ENCODE assay signal across 11 cellular contexts in genomic region chr12:104460973-104461693, GRCh38. TPM values are rescaled to one million over a fixed set of nuclear protein-coding genes. Genes with fewer than 3 reads are reported as not detected.
DNase-seq lines count a peak whose midpoint lies in the region; ATAC-seq and TF ChIP-seq lines count a peak whose summit lies in the region.
"Had no signal": no experiment of that assay in that cellular context is flagged by ENCODE, and none has a peak within 500 bp of the region (broad histone marks: within the 10 kb centered on the region; RNA-seq: fewer than 3 reads in every experiment).

No MANE protein-coding gene starts in this region.

- no peaks in the 10 kb centered on the region for H3K36me3 ChIP-seq in CD8-positive, alpha-beta memory T cell (ENCODE audit: insufficient read depth, low read length)
- peaks cover 0 to 15% (median 0%) of the 10 kb centered on the region in 3 experiments for H3K36me3 ChIP-seq in naive thymus-derived CD4-positive, alpha-beta T cell (ENCODE audit: control insufficient read depth in 2 of 3, insufficient read depth in 3 of 3, low read length in 3 of 3)
- H3K36me3 ChIP-seq in testis (ENCODE audit: low read depth, missing control alignments) = no peaks in the 10 kb centered on the region
- H3K36me3 ChIP-seq: brain microvascular endothelial cell had no signal

- no peaks in the 10 kb centered on the region for H3K9me3 ChIP-seq in CD8-positive, alpha-beta memory T cell (ENCODE audit: low read length)
- H3K9me3 ChIP-seq in naive thymus-derived CD4-positive, alpha-beta T cell (ENCODE audit: control insufficient read depth in 2 of 3, low read length in 3 of 3) = no peaks in the 10 kb centered on the region
- H3K9me3 ChIP-seq in testis = no peaks in the 10 kb centered on the region

- H3K27ac ChIP-seq in CD8-positive, alpha-beta memory T cell (ENCODE audit: low read depth, low read length) = peak overlapping the region; percentile 83
- peak overlapping the region; percentile 85 for H3K27ac ChIP-seq in naive thymus-derived CD4-positive, alpha-beta T cell (ENCODE audit: low read depth, low read length)
- no peak overlapping the region for H3K27ac ChIP-seq in testis
- H3K27ac ChIP-seq: brain microvascular endothelial cell had no signal

- TF ChIP-seq CTCF in testis (IDR thresholded peaks at IDR 0.05) = no peak

- POLR2A ChIA-PET in CD8-positive, alpha-beta memory T cell (lab: Charles Lee) = interaction anchor here (0.6 to 1.2 kb wide), 5 partner anchors 14 to 259 kb away, joined by 3 to 7 read pairs (median 3); no protein-coding TSS in a partner anchor
- POLR2A ChIA-PET in naive thymus-derived CD4-positive, alpha-beta T cell (lab: Charles Lee) = interaction anchor here (0.8 to 5.3 kb wide), 7 partner anchors 12 to 647 kb away, joined by 3 to 50 read pairs (median 6); no protein-coding TSS in a partner anchor

- no peak for ATAC-seq in naive thymus-derived CD4-positive, alpha-beta T cell
- ATAC-seq in GM19452 (IDR thresholded peaks at IDR 0.05; ENCODE audit: unreplicated experiment) (no peak), GM21529 (IDR thresholded peaks at IDR 0.05; ENCODE audit: unreplicated experiment) (no peak)
- ATAC-seq: HepG2 had no signal

- TF ChIP-seq POLR2A in testis (IDR thresholded peaks at IDR 0.05) = no peak

- DNase-seq in CD8-positive, alpha-beta memory T cell = peak in 1 of 5 donors; percentile 22
- peak; percentile 73 for DNase-seq in Jurkat, Clone E6-1 (ENCODE audit: low read depth, low spot score)
- no peak for DNase-seq in naive thymus-derived CD4-positive, alpha-beta T cell
- no peak for DNase-seq in testis
- DNase-seq: brain microvascular endothelial cell, occipital lobe, SHP77 had no signal

- peak overlapping the region; percentile 45 for H3K4me3 ChIP-seq in CD8-positive, alpha-beta memory T cell (ENCODE audit: low read length)
- peak overlapping the region; percentile 95 for H3K4me3 ChIP-seq in Jurkat, Clone E6-1 (ENCODE audit: low read length)
- peak overlapping the region; percentile 15 for H3K4me3 ChIP-seq in naive thymus-derived CD4-positive, alpha-beta T cell (ENCODE audit: low read length)
- no peak overlapping the region for H3K4me3 ChIP-seq in testis

- intact Hi-C loops in naive thymus-derived CD4-positive, alpha-beta T cell (cut with micrococcal nuclease) = loop anchor here (5.0 kb wide), 2 partner anchors 534 to 646 kb away; partner anchors contain the start of gene WASHC4 (in 1 of the 2)
- intact Hi-C loops in testis (cut with DNase I; ENCODE audit: low total_unique reads) = no loop called here

- H3K4me3 Mint-ChIP-seq in CD8-positive, alpha-beta memory T cell = peak overlapping the region; percentile 92 to 100 (median 97)
- peak overlapping the region; percentile 19 for H3K4me3 Mint-ChIP-seq in activated naive CD8-positive, alpha-beta T cell
- peak overlapping the region; percentile 55 to 100 (median 96) for H3K4me3 Mint-ChIP-seq in naive thymus-derived CD4-positive, alpha-beta T cell

- no peaks in the 10 kb centered on the region for H3K27me3 ChIP-seq in CD8-positive, alpha-beta memory T cell (ENCODE audit: insufficient read depth, low read length, poor library complexity, severe bottlenecking)
- H3K27me3 ChIP-seq in naive thymus-derived CD4-positive, alpha-beta T cell (ENCODE audit: control insufficient read depth in 2 of 2, insufficient read depth in 2 of 2, low read length in 2 of 2) = no peaks in the 10 kb centered on the region
- no peaks in the 10 kb centered on the region for H3K27me3 ChIP-seq in testis
- H3K27me3 ChIP-seq: brain microvascular endothelial cell had no signal

- peaks cover 0 to 2% (median 0%) of the 10 kb centered on the region in 5 donors for H3K9me3 Mint-ChIP-seq in CD8-positive, alpha-beta memory T cell
- no peaks in the 10 kb centered on the region for H3K9me3 Mint-ChIP-seq in activated naive CD8-positive, alpha-beta T cell (ENCODE audit: low read depth)
- H3K9me3 Mint-ChIP-seq in naive thymus-derived CD4-positive, alpha-beta T cell = no peaks in the 10 kb centered on the region

- H3K27me3 Mint-ChIP-seq in CD8-positive, alpha-beta memory T cell = no peaks in the 10 kb centered on the region
- H3K27me3 Mint-ChIP-seq in activated naive CD8-positive, alpha-beta T cell = no peaks in the 10 kb centered on the region
- peaks cover 0 to 2% (median 0%) of the 10 kb centered on the region in 5 donors for H3K27me3 Mint-ChIP-seq in naive thymus-derived CD4-positive, alpha-beta T cell

- peaks cover 61 to 75% (median 73%) of the 10 kb centered on the region in 3 donors for H3K4me1 Mint-ChIP-seq in CD8-positive, alpha-beta memory T cell
- peaks cover 73% of the 10 kb centered on the region for H3K4me1 Mint-ChIP-seq in activated naive CD8-positive, alpha-beta T cell (ENCODE audit: low read depth)
- peaks cover 48 to 80% (median 62%) of the 10 kb centered on the region in 7 donors for H3K4me1 Mint-ChIP-seq in naive thymus-derived CD4-positive, alpha-beta T cell

- peaks cover 6 to 35% (median 6%) of the 10 kb centered on the region in 3 donors for H3K36me3 Mint-ChIP-seq in CD8-positive, alpha-beta memory T cell
- no peaks in the 10 kb centered on the region for H3K36me3 Mint-ChIP-seq in activated naive CD8-positive, alpha-beta T cell
- H3K36me3 Mint-ChIP-seq in naive thymus-derived CD4-positive, alpha-beta T cell = peaks cover 0 to 35% (median 5%) of the 10 kb centered on the region in 5 donors

- H3K4me1 ChIP-seq in CD8-positive, alpha-beta memory T cell (ENCODE audit: insufficient read depth, low read length) = peaks cover 66% of the 10 kb centered on the region
- peaks cover 59% of the 10 kb centered on the region in 2 donors for H3K4me1 ChIP-seq in naive thymus-derived CD4-positive, alpha-beta T cell (ENCODE audit: control insufficient read depth in 2 of 2, insufficient read depth in 2 of 2, low read length in 2 of 2)
- peaks cover 5% of the 10 kb centered on the region for H3K4me1 ChIP-seq in testis

- WGBS in testis, 2 donors = 72% methylated on average over 4 to 5 of the region's 5 CpGs

- CTCF ChIA-PET in CD8-positive, alpha-beta memory T cell (lab: Charles Lee) = interaction anchor here (1.0 to 1.6 kb wide), 3 partner anchors 22 to 56 kb away, joined by 3 read pairs; no protein-coding TSS in a partner anchor
- CTCF ChIA-PET in naive thymus-derived CD4-positive, alpha-beta T cell (lab: Charles Lee) = interaction anchor here (1.3 kb wide), 1 partner anchor 12 kb away, joined by 4 read pairs; no protein-coding TSS in a partner anchor

- H3K27ac Mint-ChIP-seq in CD8-positive, alpha-beta memory T cell = peak overlapping the region; percentile 88 to 99 (median 98)
- peak overlapping the region; percentile 64 for H3K27ac Mint-ChIP-seq in activated naive CD8-positive, alpha-beta T cell
- H3K27ac Mint-ChIP-seq in naive thymus-derived CD4-positive, alpha-beta T cell = peak overlapping the region; percentile 77 to 98 (median 92)

RNA-seq across cellular contexts. Expression of gene CHST11, which starts 4.4 kb away (rescaled TPM):
- 10 to 100 TPM; 47.8 to 51.5 TPM for total RNA-seq in CD8-positive, alpha-beta memory T cell
- polyA plus RNA-seq in CD8-positive, alpha-beta memory T cell = 76.8 TPM
- 104 TPM for polyA plus RNA-seq in Jurkat, Clone E6-1 (2012; ENCODE audit: insufficient read depth, insufficient read length)
- total RNA-seq in naive thymus-derived CD4-positive, alpha-beta T cell = 10 to 100 TPM; 31.9 to 74.3 (median 42.0) TPM
- 10 to 100 TPM; 23.4 to 28.7 TPM for polyA plus RNA-seq in naive thymus-derived CD4-positive, alpha-beta T cell
- 10 to 100 TPM; 23.9 to 36.9 TPM for total RNA-seq in testis
- polyA plus RNA-seq in testis (ENCODE audit: insufficient read depth, low read depth, low replicate concordance) = 5.1 TPM
- total RNA-seq: HepG2 had no signal

Comparison
In these comparisons a context has a peak if more than half of its experiments do, and no peak if none do; other contexts are left out.
1. H3K27ac ChIP-seq: peak in CD8-positive, alpha-beta memory T cell (single experiment) and naive thymus-derived CD4-positive, alpha-beta T cell (single experiment); none in testis (0 of 2).
2. H3K4me3 ChIP-seq: peak in CD8-positive, alpha-beta memory T cell (single experiment), Jurkat, Clone E6-1 (single experiment) and naive thymus-derived CD4-positive, alpha-beta T cell (single experiment); none in testis (0 of 2).
3. H3K4me3 Mint-ChIP-seq: peak in every context shown above with its lines; median percentile 97 in CD8-positive, alpha-beta memory T cell; 96 in naive thymus-derived CD4-positive, alpha-beta T cell; 19 in activated naive CD8-positive, alpha-beta T cell.
4. Peak in every context shown above with its lines, with median percentiles within 50 percentile points of each other: H3K27ac Mint-ChIP-seq.